In genomic region chr4:135383889-135384288, GRCh38 we compare ENCODE assay signal across 24 cellular contexts.
"Had no signal": no experiment of that assay in that cellular context is flagged by ENCODE, and none has a peak within 500 bp of the region (broad histone marks: within the 10 kb centered on the region; RNA-seq: fewer than 3 reads in every experiment).

No MANE protein-coding gene starts in this region.

- ATAC-seq: HepG2 had no signal

- H3K4me3 ChIP-seq: MG63, SJSA1, SK-N-MC had no signal

- H3K27me3 ChIP-seq: MG63, SJSA1 had no signal

- H3K4me1 ChIP-seq: SJSA1 had no signal

- H3K36me3 ChIP-seq: MG63, SJSA1 had no signal

- H3K9me3 ChIP-seq: MG63 had no signal

- H3K27ac ChIP-seq: SJSA1, SK-N-MC had no signal

- DNase-seq: IMR-90, Karpas-422, KG1, MG63, NCI-H1092, NCI-H1105 treated with DMSO at 0.1 percent for 48 hours, NCI-H1417 treated with DMSO at 0.1 percent for 48 hours, NCI-H146, NCI-H1694 treated with DMSO at 0.1 percent for 48 hours, NCI-H1930, NCI-H2081 treated with DMSO at 0.1 percent for 48 hours, NCI-H2171, NCI-H226, NCI-H446, NCI-H510A, NCI-H524 treated with DMSO at 0.1 percent for 48 hours, NCI-H69, NCI-H774, Right ventricle myocardium superior, RPMI8226, SIG-M5 had no signal
